In the genomic region with DNA sequence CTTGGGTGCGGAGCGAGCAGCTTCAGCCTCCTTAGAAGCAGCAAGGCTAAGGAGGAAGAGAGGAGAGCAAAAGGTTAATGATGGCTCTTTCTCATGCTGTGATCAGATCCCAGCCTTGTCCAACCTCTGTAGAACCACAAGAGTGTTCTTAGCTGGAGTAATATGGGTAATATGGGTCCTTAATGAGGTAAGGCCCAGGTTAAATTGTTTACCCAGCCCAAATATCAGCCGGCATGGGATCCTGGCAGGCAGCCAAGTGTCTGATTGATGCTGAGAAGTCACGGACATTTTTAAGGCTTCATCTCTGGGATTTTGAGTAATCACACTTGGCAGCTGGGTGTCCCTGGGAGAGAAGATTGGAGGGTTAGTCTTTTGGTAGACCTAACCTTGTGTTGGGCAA, we compare ENCODE assay signal across 25 cellular contexts. TPM values are rescaled to one million over a fixed set of nuclear protein-coding genes. Genes with fewer than 3 reads are reported as not detected.
DNase-seq lines count a peak whose midpoint lies in the region; ATAC-seq lines count a peak whose summit lies in the region.
"Had no signal": no experiment of that assay in that cellular context is flagged by ENCODE, and none has a peak within 500 bp of the region (broad histone marks: within the 10 kb centered on the region; RNA-seq: fewer than 3 reads in every experiment).

No MANE protein-coding gene starts in this region.

- no peaks in the 10 kb centered on the region for H3K36me3 Mint-ChIP-seq in activated T-cell treated with anti-CD3 and anti-CD28 coated beads, Interleukin-2, amount 50 U/mL, for 4 hours (ENCODE audit: insufficient read depth)
- H3K36me3 Mint-ChIP-seq: WTC11 had no signal

- H3K9me3 Mint-ChIP-seq in activated T-cell treated with anti-CD3 and anti-CD28 coated beads, Interleukin-2, amount 50 U/mL, for 4 hours: no peaks in the 10 kb centered on the region
- H3K9me3 Mint-ChIP-seq: CD4-positive, alpha-beta T cell had no signal

- H3K4me1 Mint-ChIP-seq in activated T-cell treated with anti-CD3 and anti-CD28 coated beads, Interleukin-2, amount 50 U/mL, for 4 hours (ENCODE audit: low read depth): no peaks in the 10 kb centered on the region

- DNase-seq in DMS79 (lab: John Stamatoyannopoulos, UW) (peak; percentile 72), NCI-H1092 (lab: John Stamatoyannopoulos, UW) (peak; percentile 53), NCI-H2227 treated with DMSO at 0.1 percent for 48 hours (lab: John Stamatoyannopoulos, UW) (peak; percentile 43), SHP77 treated with DMSO at 0.1 percent for 48 hours (lab: John Stamatoyannopoulos, UW) (peak; percentile 86), pons (ENCODE audit: low spot score) (no peak)
- no peak for DNase-seq in activated T-cell treated with anti-CD3 and anti-CD28 coated beads, Interleukin-2, amount 50 U/mL, for 4 hours
- DNase-seq in stimulated activated CD4-positive, alpha-beta T cell treated with anti-CD3 and anti-CD28 coated beads, Interleukin-2, amount 100 ng/mL, for 48 hours: no peak
- DNase-seq: activated CD4-positive, alpha-beta T cell treated with anti-CD3 and anti-CD28 coated beads, Interleukin-2, amount 50 U/mL, for 4 hours; activated naive CD4-positive, alpha-beta T cell treated with anti-CD3 and anti-CD28 coated beads, Interleukin-2, amount 50 U/mL, for 16 hours; CD4-positive, alpha-beta T cell; esophagus squamous epithelium; left lung; NCI-H1048; NCI-H524; small intestine; stimulated activated CD4-positive, alpha-beta T cell treated with anti-CD3 and anti-CD28 coated beads, Interleukin-1b, Interleukin-23, amount 100 ng/mL, for 48 hours; upper lobe of right lung had no signal

- no peak for ATAC-seq in activated T-cell treated with anti-CD3 and anti-CD28 coated beads, Interleukin-2, amount 50 U/mL, for 4 hours
- no peak for ATAC-seq in esophagus mucosa
- ATAC-seq: GM12878, left lung, psoas muscle, upper lobe of right lung, WTC11 had no signal

- H3K27me3 Mint-ChIP-seq in activated T-cell treated with anti-CD3 and anti-CD28 coated beads, Interleukin-2, amount 50 U/mL, for 4 hours (ENCODE audit: low read depth): no peaks in the 10 kb centered on the region
- H3K27me3 Mint-ChIP-seq: CD4-positive, alpha-beta T cell had no signal

- no peak overlapping the region for H3K4me3 Mint-ChIP-seq in activated T-cell treated with anti-CD3 and anti-CD28 coated beads, Interleukin-2, amount 50 U/mL, for 4 hours
- H3K4me3 Mint-ChIP-seq: CD4-positive, alpha-beta T cell; WTC11 had no signal

RNA-seq across cellular contexts. Expression of gene GLRA1, which starts 32.3 kb away (rescaled TPM):
- total RNA-seq in activated T-cell treated with anti-CD3 and anti-CD28 coated beads, Interleukin-2, amount 50 U/mL, for 4 hours: not detected
- total RNA-seq in esophagus mucosa: not detected
- total RNA-seq: cardiac muscle cell; CD4-positive, alpha-beta T cell; esophagus squamous epithelium; GM12878; H4; hepatocyte; left lung; mesenteric fat pad; psoas muscle; upper lobe of right lung; WTC11 had no signal

Comparison
In these comparisons a context has a peak if more than half of its experiments do, and no peak if none do; other contexts are left out.
1. DNase-seq: peak in DMS79 (single experiment), NCI-H1092 (single experiment), NCI-H2227 treated with DMSO at 0.1 percent for 48 hours (single experiment) and SHP77 treated with DMSO at 0.1 percent for 48 hours (single experiment); none in activated T-cell treated with anti-CD3 and anti-CD28 coated beads, Interleukin-2, amount 50 U/mL, for 4 hours (single experiment), pons (single experiment) and stimulated activated CD4-positive, alpha-beta T cell treated with anti-CD3 and anti-CD28 coated beads, Interleukin-2, amount 100 ng/mL, for 48 hours (0 of 2).